1 cellular context compared by ENCODE assay signal in genomic region chr3:72847751-72848702, GRCh38.
A peak's percentile ranks its signal among the peaks of the same experiment; 100 is the strongest.
TF ChIP-seq lines count a peak whose summit lies in the region.

SHQ1 (minus strand) TSS chr3:72848445; CDS start chr3:72848340, 105 bp downstream.

TF ChIP-seq in HepG2, 621 proteins besides CTCF, POLR2A, EP300 and RAD21 (continued from another document and continues in another):
- TF ChIP-seq ZBTB33 (CRISPR knock-in tag; IDR thresholded peaks at IDR 0.05) (no peak), SNRNP70 (IDR thresholded peaks at IDR 0.05; ENCODE audit: low read depth, low read length) (no peak), ZFP41 (CRISPR knock-in tag; IDR thresholded peaks at IDR 0.05; ENCODE audit: borderline replicate concordance) (peak; percentile 81; the same call in 1 of the 2 replicates), RELA (CRISPR knock-in tag; IDR thresholded peaks at IDR 0.05) (no peak), DMTF1 (CRISPR knock-in tag; IDR thresholded peaks at IDR 0.05) (no peak), ZNF777 (CRISPR knock-in tag; IDR thresholded peaks at IDR 0.05) (peak; percentile 98), ZNF430 (CRISPR knock-in tag; IDR thresholded peaks at IDR 0.05) (peak; percentile 85; the same call in 1 of the 2 replicates), EZH2 (conservative IDR thresholded peaks at IDR 0.05; ENCODE audit: low read depth, low read length) (no peak), KDM1A (CRISPR knock-in tag; IDR thresholded peaks at IDR 0.05) (0 out of 2 replicates have a peak, but pooled peaks have one; percentile 19), ARID3A (IDR thresholded peaks at IDR 0.05; ENCODE audit: low read depth, low read length) (0 out of 2 replicates have a peak, but pooled peaks have one; percentile 7), ZNF776 (CRISPR knock-in tag; IDR thresholded peaks at IDR 0.05) (peak; percentile 42; the same call in 1 of the 2 replicates), ZNF547 (CRISPR knock-in tag; IDR thresholded peaks at IDR 0.05) (peak; percentile 74; the same call in 1 of the 2 replicates), ELF1 (CRISPR knock-in tag; IDR thresholded peaks at IDR 0.05) (peak; percentile 96), SRF (IDR thresholded peaks at IDR 0.05; ENCODE audit: low read depth, low read length) (no peak), ZNF142 (CRISPR knock-in tag; IDR thresholded peaks at IDR 0.05) (0 out of 2 replicates have a peak, but pooled peaks have one; percentile 56), ZNF251 (CRISPR knock-in tag; IDR thresholded peaks at IDR 0.05) (0 out of 2 replicates have a peak, but pooled peaks have one; percentile 57), IRX3 (CRISPR knock-in tag; IDR thresholded peaks at IDR 0.05; ENCODE audit: borderline replicate concordance, low read depth) (peak; percentile 87), ZNF207 (IDR thresholded peaks at IDR 0.05; ENCODE audit: borderline replicate concordance) (no peak), ZNF629 (CRISPR knock-in tag; conservative IDR thresholded peaks at IDR 0.05) (no peak), SSRP1 (CRISPR knock-in tag; IDR thresholded peaks at IDR 0.05) (no peak), HNRNPL (IDR thresholded peaks at IDR 0.05; ENCODE audit: low read depth, low read length) (no peak), TEAD3 (CRISPR knock-in tag; optimal IDR thresholded peaks at IDR 0.05; ENCODE audit: borderline replicate concordance) (peak; percentile 40), ZNF644 (CRISPR knock-in tag; IDR thresholded peaks at IDR 0.05; ENCODE audit: low read depth) (no peak), IRF9 (CRISPR knock-in tag; IDR thresholded peaks at IDR 0.05; ENCODE audit: borderline replicate concordance) (peak; percentile 64; the same call in 1 of the 2 replicates), CREB1 (IDR thresholded peaks at IDR 0.05) (peak; percentile 22; the same call in 1 of the 2 replicates), CREB1 (CRISPR knock-in tag; IDR thresholded peaks at IDR 0.05) (peak; percentile 66), ZBTB8A (CRISPR knock-in tag; IDR thresholded peaks at IDR 0.05; ENCODE audit: borderline replicate concordance, low read depth) (no peak), ZFP36L1 (CRISPR knock-in tag; IDR thresholded peaks at IDR 0.05) (no peak), ZUFSP (CRISPR knock-in tag; IDR thresholded peaks at IDR 0.05; ENCODE audit: borderline replicate concordance) (no peak), HMG20B (CRISPR knock-in tag; conservative IDR thresholded peaks at IDR 0.05) (0 out of 2 replicates have a peak, but pooled peaks have one; percentile 17), CERS6 (CRISPR knock-in tag; IDR thresholded peaks at IDR 0.05) (peak; percentile 13; the same call in 1 of the 2 replicates), GFI1 (CRISPR knock-in tag; IDR thresholded peaks at IDR 0.05; ENCODE audit: borderline replicate concordance) (0 out of 2 replicates have a peak, but pooled peaks have one; percentile 52), SP5 (CRISPR knock-in tag; IDR thresholded peaks at IDR 0.05; ENCODE audit: borderline replicate concordance, low read depth) (peak; percentile 47; the same call in 1 of the 2 replicates), PCBP1 (IDR thresholded peaks at IDR 0.05; ENCODE audit: borderline replicate concordance, low read depth, low read length) (0 out of 2 replicates have a peak, but pooled peaks have one; percentile 35), POGZ (CRISPR knock-in tag; IDR thresholded peaks at IDR 0.05) (peak; percentile 53; the same call in 1 of the 2 replicates), ZNF768 (CRISPR knock-in tag; IDR thresholded peaks at IDR 0.05) (peak; percentile 41; the same call in 1 of the 2 replicates), THAP8 (CRISPR knock-in tag; IDR thresholded peaks at IDR 0.05; ENCODE audit: borderline replicate concordance) (peak; percentile 70; the same call in 1 of the 2 replicates), ZFX (CRISPR knock-in tag; IDR thresholded peaks at IDR 0.05; ENCODE audit: low read depth) (peak; percentile 65; the same call in 1 of the 2 replicates), NCOA1 (CRISPR knock-in tag; IDR thresholded peaks at IDR 0.05) (no peak), ZSCAN5A (CRISPR knock-in tag; IDR thresholded peaks at IDR 0.05; ENCODE audit: borderline replicate concordance) (peak; percentile 60; the same call in 1 of the 2 replicates)
